13 cellular contexts compared by ENCODE assay signal in the genomic region with DNA sequence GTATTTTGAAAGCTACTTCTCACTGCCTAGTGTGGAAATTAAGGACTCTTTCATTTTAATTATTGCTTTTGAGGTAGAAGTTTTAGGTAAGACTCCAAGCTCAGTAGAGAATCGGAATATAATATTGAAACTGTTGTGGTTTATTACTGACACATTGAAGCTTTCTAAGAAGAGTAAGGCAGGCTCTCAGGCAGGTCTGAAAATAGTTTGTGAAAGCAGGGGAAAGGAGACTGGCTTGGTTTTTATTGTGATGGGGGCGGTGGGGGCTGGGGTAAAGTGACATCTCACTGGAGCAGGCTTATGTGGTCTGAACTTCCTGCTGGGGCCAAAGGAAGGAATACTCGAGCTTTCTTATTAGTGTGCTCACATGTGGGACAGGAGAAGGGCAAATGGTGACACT.
A peak's percentile ranks its signal among the peaks of the same experiment; 100 is the strongest.
DNase-seq lines count a peak whose midpoint lies in the region; ATAC-seq and TF ChIP-seq lines count a peak whose summit lies in the region.
"Had no signal": no experiment of that assay in that cellular context is flagged by ENCODE, and none has a peak within 500 bp of the region (broad histone marks: within the 10 kb centered on the region; RNA-seq: fewer than 3 reads in every experiment).

No MANE protein-coding gene starts in this region.

- no peaks in the 10 kb centered on the region for H3K36me3 ChIP-seq in smooth muscle cell (ENCODE audit: low read depth)
- no peaks in the 10 kb centered on the region for H3K36me3 ChIP-seq in effector memory CD4-positive, alpha-beta T cell (ENCODE audit: control insufficient read depth, insufficient read depth, low read length)
- H3K36me3 ChIP-seq: lower lobe of right lung had no signal

- H3K27ac ChIP-seq in smooth muscle cell (ENCODE audit: low read depth): no peak overlapping the region
- H3K27ac ChIP-seq in effector memory CD4-positive, alpha-beta T cell (ENCODE audit: insufficient read depth, low read length, poor library complexity, severe bottlenecking): no peak overlapping the region
- H3K27ac ChIP-seq: lower lobe of right lung had no signal

- no peak overlapping the region for H3K4me3 ChIP-seq in smooth muscle cell
- no peak overlapping the region for H3K4me3 ChIP-seq in effector memory CD4-positive, alpha-beta T cell (ENCODE audit: insufficient read depth, low read depth, low read length, poor library complexity, severe bottlenecking)
- H3K4me3 ChIP-seq: lower lobe of right lung had no signal

- peaks cover 5% of the 10 kb centered on the region for H3K4me1 Mint-ChIP-seq in activated CD4-positive, alpha-beta T cell treated with anti-CD3 and anti-CD28 coated beads for 36 hours

- ATAC-seq in activated CD4-positive, alpha-beta T cell treated with anti-CD3 and anti-CD28 coated beads for 36 hours: peak; percentile 60
- ATAC-seq in HG02588 (IDR thresholded peaks at IDR 0.05; ENCODE audit: unreplicated experiment) (peak; percentile 86), HG03442 (IDR thresholded peaks at IDR 0.05; ENCODE audit: unreplicated experiment) (peak; percentile 95), Right ventricle myocardium inferior (no peak)
- ATAC-seq: lower lobe of right lung, right cardiac atrium had no signal

- no peak overlapping the region for H3K4me3 Mint-ChIP-seq in activated CD4-positive, alpha-beta T cell treated with anti-CD3 and anti-CD28 coated beads for 36 hours
- H3K4me3 Mint-ChIP-seq: activated T-cell treated with anti-CD3 and anti-CD28 coated beads, Interleukin-2, amount 50 U/mL, for 24 hours had no signal

- POLR2A ChIA-PET in activated CD4-positive, alpha-beta T cell treated with anti-CD3 and anti-CD28 coated beads for 36 hours (lab: Charles Lee): no interaction called here

- no peaks in the 10 kb centered on the region for H3K36me3 Mint-ChIP-seq in activated CD4-positive, alpha-beta T cell treated with anti-CD3 and anti-CD28 coated beads for 36 hours (ENCODE audit: low read depth)

- no peaks in the 10 kb centered on the region for H3K27me3 ChIP-seq in smooth muscle cell (ENCODE audit: low read depth)
- no peaks in the 10 kb centered on the region for H3K27me3 ChIP-seq in effector memory CD4-positive, alpha-beta T cell (replicated peaks; ENCODE audit: control insufficient read depth, insufficient read depth, low read length, poor library complexity, severe bottlenecking)

- no peak for TF ChIP-seq CTCF in smooth muscle cell (IDR thresholded peaks at IDR 0.05; ENCODE audit: borderline replicate concordance, insufficient read depth, poor library complexity, severe bottlenecking)

- peaks cover 4% of the 10 kb centered on the region for H3K27me3 Mint-ChIP-seq in activated CD4-positive, alpha-beta T cell treated with anti-CD3 and anti-CD28 coated beads for 36 hours

- no peaks in the 10 kb centered on the region for H3K79me2 ChIP-seq in smooth muscle cell (ENCODE audit: low read depth)

- H3K9me3 Mint-ChIP-seq in activated CD4-positive, alpha-beta T cell treated with anti-CD3 and anti-CD28 coated beads for 36 hours (ENCODE audit: low read depth): no peaks in the 10 kb centered on the region
- H3K9me3 Mint-ChIP-seq: activated T-cell treated with anti-CD3 and anti-CD28 coated beads, Interleukin-2, amount 50 U/mL, for 24 hours had no signal

- CTCF ChIA-PET in activated CD4-positive, alpha-beta T cell treated with anti-CD3 and anti-CD28 coated beads for 36 hours (lab: Charles Lee): no interaction called here

- intact Hi-C loops in activated CD4-positive, alpha-beta T cell treated with anti-CD3 and anti-CD28 coated beads for 36 hours (cut with DNase I, micrococcal nuclease): no loop called here
- intact Hi-C loops in Right ventricle myocardium inferior (cut with DNase I): no loop called here

- H3K27ac Mint-ChIP-seq in activated CD4-positive, alpha-beta T cell treated with anti-CD3 and anti-CD28 coated beads for 36 hours: no peak overlapping the region
- H3K27ac Mint-ChIP-seq: activated T-cell treated with anti-CD3 and anti-CD28 coated beads, Interleukin-2, amount 50 U/mL, for 24 hours had no signal

- no peak overlapping the region for H3K9ac ChIP-seq in smooth muscle cell (ENCODE audit: low read depth)

- H3K4me2 ChIP-seq in smooth muscle cell: no peak overlapping the region

- H4K20me1 ChIP-seq in smooth muscle cell (ENCODE audit: low read depth): no peaks in the 10 kb centered on the region

- H3K9me3 ChIP-seq in smooth muscle cell (replicated peaks; ENCODE audit: low read depth): no peaks in the 10 kb centered on the region
- no peaks in the 10 kb centered on the region for H3K9me3 ChIP-seq in effector memory CD4-positive, alpha-beta T cell (ENCODE audit: control insufficient read depth, low read length)
- H3K9me3 ChIP-seq: lower lobe of right lung had no signal

- peak overlapping the region; percentile 63 for H2AFZ ChIP-seq in smooth muscle cell (ENCODE audit: low read depth)

- H3F3A ChIP-seq in smooth muscle cell (ENCODE audit: low read depth): no peaks in the 10 kb centered on the region

- WGBS in smooth muscle cell (ENCODE audit: low lambda C conversion rate): 74% methylated on average over 3 of the region's 3 CpGs

- no peaks in the 10 kb centered on the region for H3K4me1 ChIP-seq in smooth muscle cell (ENCODE audit: low read depth)
- H3K4me1 ChIP-seq in effector memory CD4-positive, alpha-beta T cell (ENCODE audit: control insufficient read depth, insufficient read depth, low read length, poor library complexity, severe bottlenecking): no peaks in the 10 kb centered on the region
- H3K4me1 ChIP-seq: lower lobe of right lung had no signal

- peak; percentile 25 for DNase-seq in activated CD4-positive, alpha-beta T cell treated with anti-CD3 and anti-CD28 coated beads for 36 hours
- DNase-seq in activated CD4-positive, alpha-beta T cell treated with anti-CD3 and anti-CD28 coated beads for 1 hour: no peak
- no peak for DNase-seq in smooth muscle cell (lab: John Stamatoyannopoulos, UW; ENCODE audit: unreplicated experiment)
- no peak for DNase-seq in NCI-H1930 (lab: John Stamatoyannopoulos, UW)
- DNase-seq in effector memory CD4-positive, alpha-beta T cell: no peak
- no peak for DNase-seq in Right ventricle myocardium inferior (ENCODE audit: missing footprints)
- DNase-seq: 8988T; activated T-cell treated with anti-CD3 and anti-CD28 coated beads, Interleukin-2, amount 50 U/mL, for 24 hours; foreskin melanocyte; lower lobe of right lung; right cardiac atrium had no signal
